In the genomic region with DNA sequence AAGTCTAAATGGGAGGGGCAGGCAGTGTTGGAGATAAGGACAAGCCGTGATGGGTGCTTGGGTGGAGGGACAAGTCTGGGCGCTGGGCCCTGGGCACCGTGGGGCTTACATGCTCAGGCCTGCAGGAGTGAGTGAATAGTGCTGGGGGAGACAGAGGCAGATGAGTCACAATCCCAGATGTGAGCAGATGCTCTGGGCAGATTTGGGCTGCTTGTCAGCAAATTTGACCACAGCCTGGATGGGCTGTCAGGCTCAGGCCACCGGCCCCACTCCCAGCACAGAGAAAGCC, we compare ENCODE assay signal across 1 cellular context.
A peak's percentile ranks its signal among the peaks of the same experiment; 100 is the strongest.
TF ChIP-seq lines count a peak whose summit lies in the region.

No MANE protein-coding gene starts in this region.

TF ChIP-seq in K562, 482 proteins besides CTCF, POLR2A, EP300 and RAD21 (continued from another document and continues in another):
- TF ChIP-seq, protein P1, sequence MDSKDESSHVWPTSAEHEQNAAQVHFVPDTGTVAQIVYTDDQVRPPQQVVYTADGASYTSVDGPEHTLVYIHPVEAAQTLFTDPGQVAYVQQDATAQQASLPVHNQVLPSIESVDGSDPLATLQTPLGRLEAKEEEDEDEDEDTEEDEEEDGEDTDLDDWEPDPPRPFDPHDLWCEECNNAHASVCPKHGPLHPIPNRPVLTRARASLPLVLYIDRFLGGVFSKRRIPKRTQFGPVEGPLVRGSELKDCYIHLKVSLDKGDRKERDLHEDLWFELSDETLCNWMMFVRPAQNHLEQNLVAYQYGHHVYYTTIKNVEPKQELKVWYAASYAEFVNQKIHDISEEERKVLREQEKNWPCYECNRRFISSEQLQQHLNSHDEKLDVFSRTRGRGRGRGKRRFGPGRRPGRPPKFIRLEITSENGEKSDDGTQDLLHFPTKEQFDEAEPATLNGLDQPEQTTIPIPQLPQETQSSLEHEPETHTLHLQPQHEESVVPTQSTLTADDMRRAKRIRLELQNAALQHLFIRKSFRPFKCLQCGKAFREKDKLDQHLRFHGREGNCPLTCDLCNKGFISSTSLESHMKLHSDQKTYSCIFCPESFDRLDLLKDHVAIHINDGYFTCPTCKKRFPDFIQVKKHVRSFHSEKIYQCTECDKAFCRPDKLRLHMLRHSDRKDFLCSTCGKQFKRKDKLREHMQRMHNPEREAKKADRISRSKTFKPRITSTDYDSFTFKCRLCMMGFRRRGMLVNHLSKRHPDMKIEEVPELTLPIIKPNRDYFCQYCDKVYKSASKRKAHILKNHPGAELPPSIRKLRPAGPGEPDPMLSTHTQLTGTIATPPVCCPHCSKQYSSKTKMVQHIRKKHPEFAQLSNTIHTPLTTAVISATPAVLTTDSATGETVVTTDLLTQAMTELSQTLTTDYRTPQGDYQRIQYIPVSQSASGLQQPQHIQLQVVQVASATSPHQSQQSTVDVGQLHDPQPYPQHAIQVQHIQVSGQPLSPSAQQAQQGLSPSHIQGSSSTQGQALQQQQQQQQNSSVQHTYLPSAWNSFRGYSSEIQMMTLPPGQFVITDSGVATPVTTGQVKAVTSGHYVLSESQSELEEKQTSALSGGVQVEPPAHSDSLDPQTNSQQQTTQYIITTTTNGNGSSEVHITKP (IDR thresholded peaks at IDR 0.05; ENCODE audit: partially characterized antibody): no peak
- TF ChIP-seq MEF2A (IDR thresholded peaks at IDR 0.05; ENCODE audit: control insufficient read depth, low read depth, low read length) (no peak; the same call in 1 of the 2 replicates), NR1H2 (CRISPR knock-in tag; IDR thresholded peaks at IDR 0.05) (no peak), MEF2D (tag; conservative IDR thresholded peaks at IDR 0.05; ENCODE audit: low read depth) (no peak), DMBX1 (CRISPR knock-in tag; IDR thresholded peaks at IDR 0.05; ENCODE audit: borderline replicate concordance) (peak; percentile 41), SMARCA4 (IDR thresholded peaks at IDR 0.05) (peak; percentile 98), POLR2AphosphoS2 (IDR thresholded peaks at IDR 0.05; ENCODE audit: low read length) (no peak), NFXL1 (CRISPR knock-in tag; IDR thresholded peaks at IDR 0.05) (no peak), ZNF431 (CRISPR knock-in tag; IDR thresholded peaks at IDR 0.05) (no peak), EGR1 (conservative IDR thresholded peaks at IDR 0.05) (0 out of 2 replicates have a peak, but pooled peaks have one; percentile 10), ARID1B (IDR thresholded peaks at IDR 0.05) (peak; percentile 99), HDGF (IDR thresholded peaks at IDR 0.05) (no peak), U2AF2 (optimal IDR thresholded peaks at IDR 0.05; ENCODE audit: low read depth, low read length) (no peak), RBFOX2 (IDR thresholded peaks at IDR 0.05; ENCODE audit: low read depth, low read length) (peak; percentile 74), HMGN3 (IDR thresholded peaks at IDR 0.05; ENCODE audit: borderline replicate concordance, extremely low read depth, insufficient read length, low read depth, low read length) (peak; percentile 71), ZNF12 (CRISPR knock-in tag; IDR thresholded peaks at IDR 0.05) (no peak), CBX8 (IDR thresholded peaks at IDR 0.05; ENCODE audit: borderline replicate concordance, extremely low read depth, low read depth, low read length, poor library complexity, severe bottlenecking) (no peak), KAT2B (IDR thresholded peaks at IDR 0.05; ENCODE audit: low read depth, low read length) (no peak), RBM22 (IDR thresholded peaks at IDR 0.05; ENCODE audit: low read depth, low read length, poor library complexity, severe bottlenecking) (no peak), PURB (CRISPR knock-in tag; IDR thresholded peaks at IDR 0.05; ENCODE audit: low read depth) (no peak), ADNP (tag; IDR thresholded peaks at IDR 0.05) (no peak), SIRT6 (IDR thresholded peaks at IDR 0.05; ENCODE audit: low read depth, low read length) (no peak), LARP7 (IDR thresholded peaks at IDR 0.05) (no peak), ELF4 (CRISPR knock-in tag; IDR thresholded peaks at IDR 0.05) (peak; percentile 73; the same call in 1 of the 2 replicates), C11orf30 (IDR thresholded peaks at IDR 0.05; ENCODE audit: low read depth) (peak; percentile 92), HEY1 (CRISPR knock-in tag; IDR thresholded peaks at IDR 0.05; ENCODE audit: borderline replicate concordance) (no peak; the same call in 1 of the 2 replicates), CXXC5 (CRISPR knock-in tag; IDR thresholded peaks at IDR 0.05) (0 out of 2 replicates have a peak, but pooled peaks have one; percentile 37), MTA3 (IDR thresholded peaks at IDR 0.05; ENCODE audit: borderline replicate concordance) (peak; percentile 91), MAFK (IDR thresholded peaks at IDR 0.05; ENCODE audit: low read length) (peak; percentile 83), ESRRA (IDR thresholded peaks at IDR 0.05; ENCODE audit: borderline replicate concordance, low read depth) (peak; percentile 78; the same call in 1 of the 2 replicates), ZNF253 (CRISPR knock-in tag; conservative IDR thresholded peaks at IDR 0.05) (no peak), FOXK1 (CRISPR knock-in tag; IDR thresholded peaks at IDR 0.05; ENCODE audit: borderline replicate concordance) (no peak), ZNF444 (CRISPR knock-in tag; IDR thresholded peaks at IDR 0.05) (no peak), HNRNPL (IDR thresholded peaks at IDR 0.05; ENCODE audit: low read depth, low read length) (peak; percentile 78; the same call in 1 of the 2 replicates), RHOXF2B (CRISPR knock-in tag; conservative IDR thresholded peaks at IDR 0.05) (no peak), IFI16 (CRISPR knock-in tag; IDR thresholded peaks at IDR 0.05) (no peak), ZNF445 (CRISPR knock-in tag; IDR thresholded peaks at IDR 0.05; ENCODE audit: low read depth) (no peak), KLF6 (CRISPR knock-in tag; IDR thresholded peaks at IDR 0.05; ENCODE audit: borderline replicate concordance) (no peak), ZNF23 (CRISPR knock-in tag; IDR thresholded peaks at IDR 0.05) (no peak), CTBP1 (IDR thresholded peaks at IDR 0.05; ENCODE audit: borderline replicate concordance) (peak; percentile 91), EWSR1 (IDR thresholded peaks at IDR 0.05; ENCODE audit: borderline replicate concordance, low read depth, partially characterized antibody) (no peak), ZBTB8A (IDR thresholded peaks at IDR 0.05; ENCODE audit: partially characterized antibody) (no peak), MBD2 (IDR thresholded peaks at IDR 0.05; ENCODE audit: borderline replicate concordance, low read depth) (peak; percentile 68), DDX20 (tag; IDR thresholded peaks at IDR 0.05; ENCODE audit: low read depth) (no peak), ZNF408 (CRISPR knock-in tag; IDR thresholded peaks at IDR 0.05; ENCODE audit: low read depth) (no peak)
- TF ChIP-seq, protein P2, sequence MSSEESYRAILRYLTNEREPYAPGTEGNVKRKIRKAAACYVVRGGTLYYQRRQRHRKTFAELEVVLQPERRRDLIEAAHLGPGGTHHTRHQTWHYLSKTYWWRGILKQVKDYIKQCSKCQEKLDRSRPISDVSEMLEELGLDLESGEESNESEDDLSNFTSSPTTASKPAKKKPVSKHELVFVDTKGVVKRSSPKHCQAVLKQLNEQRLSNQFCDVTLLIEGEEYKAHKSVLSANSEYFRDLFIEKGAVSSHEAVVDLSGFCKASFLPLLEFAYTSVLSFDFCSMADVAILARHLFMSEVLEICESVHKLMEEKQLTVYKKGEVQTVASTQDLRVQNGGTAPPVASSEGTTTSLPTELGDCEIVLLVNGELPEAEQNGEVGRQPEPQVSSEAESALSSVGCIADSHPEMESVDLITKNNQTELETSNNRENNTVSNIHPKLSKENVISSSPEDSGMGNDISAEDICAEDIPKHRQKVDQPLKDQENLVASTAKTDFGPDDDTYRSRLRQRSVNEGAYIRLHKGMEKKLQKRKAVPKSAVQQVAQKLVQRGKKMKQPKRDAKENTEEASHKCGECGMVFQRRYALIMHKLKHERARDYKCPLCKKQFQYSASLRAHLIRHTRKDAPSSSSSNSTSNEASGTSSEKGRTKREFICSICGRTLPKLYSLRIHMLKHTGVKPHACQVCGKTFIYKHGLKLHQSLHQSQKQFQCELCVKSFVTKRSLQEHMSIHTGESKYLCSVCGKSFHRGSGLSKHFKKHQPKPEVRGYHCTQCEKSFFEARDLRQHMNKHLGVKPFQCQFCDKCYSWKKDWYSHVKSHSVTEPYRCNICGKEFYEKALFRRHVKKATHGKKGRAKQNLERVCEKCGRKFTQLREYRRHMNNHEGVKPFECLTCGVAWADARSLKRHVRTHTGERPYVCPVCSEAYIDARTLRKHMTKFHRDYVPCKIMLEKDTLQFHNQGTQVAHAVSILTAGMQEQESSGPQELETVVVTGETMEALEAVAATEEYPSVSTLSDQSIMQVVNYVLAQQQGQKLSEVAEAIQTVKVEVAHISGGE (CRISPR knock-in tag; IDR thresholded peaks at IDR 0.05): no peak; a peak in 1 of 6 replicates
- TF ChIP-seq, protein P3, sequence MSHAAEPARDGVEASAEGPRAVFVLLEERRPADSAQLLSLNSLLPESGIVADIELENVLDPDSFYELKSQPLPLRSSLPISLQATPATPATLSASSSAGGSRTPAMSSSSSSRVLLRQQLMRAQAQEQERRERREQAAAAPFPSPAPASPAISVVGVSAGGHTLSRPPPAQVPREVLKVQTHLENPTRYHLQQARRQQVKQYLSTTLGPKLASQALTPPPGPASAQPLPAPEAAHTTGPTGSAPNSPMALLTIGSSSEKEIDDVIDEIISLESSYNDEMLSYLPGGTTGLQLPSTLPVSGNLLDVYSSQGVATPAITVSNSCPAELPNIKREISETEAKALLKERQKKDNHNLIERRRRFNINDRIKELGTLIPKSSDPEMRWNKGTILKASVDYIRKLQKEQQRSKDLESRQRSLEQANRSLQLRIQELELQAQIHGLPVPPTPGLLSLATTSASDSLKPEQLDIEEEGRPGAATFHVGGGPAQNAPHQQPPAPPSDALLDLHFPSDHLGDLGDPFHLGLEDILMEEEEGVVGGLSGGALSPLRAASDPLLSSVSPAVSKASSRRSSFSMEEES (CRISPR knock-in tag; IDR thresholded peaks at IDR 0.05): no peak
- TF ChIP-seq, protein P4, sequence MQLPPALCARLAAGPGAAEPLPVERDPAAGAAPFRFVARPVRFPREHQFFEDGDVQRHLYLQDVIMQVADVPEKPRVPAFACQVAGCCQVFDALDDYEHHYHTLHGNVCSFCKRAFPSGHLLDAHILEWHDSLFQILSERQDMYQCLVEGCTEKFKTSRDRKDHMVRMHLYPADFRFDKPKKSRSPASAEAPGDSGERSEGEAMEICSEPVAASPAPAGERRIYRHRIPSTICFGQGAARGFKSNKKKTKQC (CRISPR knock-in tag; IDR thresholded peaks at IDR 0.05): no peak
- TF ChIP-seq, protein P5, sequence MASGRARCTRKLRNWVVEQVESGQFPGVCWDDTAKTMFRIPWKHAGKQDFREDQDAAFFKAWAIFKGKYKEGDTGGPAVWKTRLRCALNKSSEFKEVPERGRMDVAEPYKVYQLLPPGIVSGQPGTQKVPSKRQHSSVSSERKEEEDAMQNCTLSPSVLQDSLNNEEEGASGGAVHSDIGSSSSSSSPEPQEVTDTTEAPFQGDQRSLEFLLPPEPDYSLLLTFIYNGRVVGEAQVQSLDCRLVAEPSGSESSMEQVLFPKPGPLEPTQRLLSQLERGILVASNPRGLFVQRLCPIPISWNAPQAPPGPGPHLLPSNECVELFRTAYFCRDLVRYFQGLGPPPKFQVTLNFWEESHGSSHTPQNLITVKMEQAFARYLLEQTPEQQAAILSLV (tag; IDR thresholded peaks at IDR 0.05): no peak
- TF ChIP-seq, protein P6, sequence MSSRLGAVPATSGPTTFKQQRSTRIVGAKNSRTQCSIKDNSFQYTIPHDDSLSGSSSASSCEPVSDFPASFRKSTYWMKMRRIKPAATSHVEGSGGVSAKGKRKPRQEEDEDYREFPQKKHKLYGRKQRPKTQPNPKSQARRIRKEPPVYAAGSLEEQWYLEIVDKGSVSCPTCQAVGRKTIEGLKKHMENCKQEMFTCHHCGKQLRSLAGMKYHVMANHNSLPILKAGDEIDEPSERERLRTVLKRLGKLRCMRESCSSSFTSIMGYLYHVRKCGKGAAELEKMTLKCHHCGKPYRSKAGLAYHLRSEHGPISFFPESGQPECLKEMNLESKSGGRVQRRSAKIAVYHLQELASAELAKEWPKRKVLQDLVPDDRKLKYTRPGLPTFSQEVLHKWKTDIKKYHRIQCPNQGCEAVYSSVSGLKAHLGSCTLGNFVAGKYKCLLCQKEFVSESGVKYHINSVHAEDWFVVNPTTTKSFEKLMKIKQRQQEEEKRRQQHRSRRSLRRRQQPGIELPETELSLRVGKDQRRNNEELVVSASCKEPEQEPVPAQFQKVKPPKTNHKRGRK (tag; IDR thresholded peaks at IDR 0.05): no peak
- TF ChIP-seq, protein P7, sequence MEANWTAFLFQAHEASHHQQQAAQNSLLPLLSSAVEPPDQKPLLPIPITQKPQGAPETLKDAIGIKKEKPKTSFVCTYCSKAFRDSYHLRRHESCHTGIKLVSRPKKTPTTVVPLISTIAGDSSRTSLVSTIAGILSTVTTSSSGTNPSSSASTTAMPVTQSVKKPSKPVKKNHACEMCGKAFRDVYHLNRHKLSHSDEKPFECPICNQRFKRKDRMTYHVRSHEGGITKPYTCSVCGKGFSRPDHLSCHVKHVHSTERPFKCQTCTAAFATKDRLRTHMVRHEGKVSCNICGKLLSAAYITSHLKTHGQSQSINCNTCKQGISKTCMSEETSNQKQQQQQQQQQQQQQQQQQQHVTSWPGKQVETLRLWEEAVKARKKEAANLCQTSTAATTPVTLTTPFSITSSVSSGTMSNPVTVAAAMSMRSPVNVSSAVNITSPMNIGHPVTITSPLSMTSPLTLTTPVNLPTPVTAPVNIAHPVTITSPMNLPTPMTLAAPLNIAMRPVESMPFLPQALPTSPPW (CRISPR knock-in tag; IDR thresholded peaks at IDR 0.05): peak; percentile 83
- TF ChIP-seq, protein P8, sequence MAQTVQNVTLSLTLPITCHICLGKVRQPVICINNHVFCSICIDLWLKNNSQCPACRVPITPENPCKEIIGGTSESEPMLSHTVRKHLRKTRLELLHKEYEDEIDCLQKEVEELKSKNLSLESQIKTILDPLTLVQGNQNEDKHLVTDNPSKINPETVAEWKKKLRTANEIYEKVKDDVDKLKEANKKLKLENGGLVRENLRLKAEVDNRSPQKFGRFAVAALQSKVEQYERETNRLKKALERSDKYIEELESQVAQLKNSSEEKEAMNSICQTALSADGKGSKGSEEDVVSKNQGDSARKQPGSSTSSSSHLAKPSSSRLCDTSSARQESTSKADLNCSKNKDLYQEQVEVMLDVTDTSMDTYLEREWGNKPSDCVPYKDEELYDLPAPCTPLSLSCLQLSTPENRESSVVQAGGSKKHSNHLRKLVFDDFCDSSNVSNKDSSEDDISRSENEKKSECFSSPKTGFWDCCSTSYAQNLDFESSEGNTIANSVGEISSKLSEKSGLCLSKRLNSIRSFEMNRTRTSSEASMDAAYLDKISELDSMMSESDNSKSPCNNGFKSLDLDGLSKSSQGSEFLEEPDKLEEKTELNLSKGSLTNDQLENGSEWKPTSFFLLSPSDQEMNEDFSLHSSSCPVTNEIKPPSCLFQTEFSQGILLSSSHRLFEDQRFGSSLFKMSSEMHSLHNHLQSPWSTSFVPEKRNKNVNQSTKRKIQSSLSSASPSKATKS (CRISPR knock-in tag; IDR thresholded peaks at IDR 0.05): no peak
- TF ChIP-seq, protein P9, sequence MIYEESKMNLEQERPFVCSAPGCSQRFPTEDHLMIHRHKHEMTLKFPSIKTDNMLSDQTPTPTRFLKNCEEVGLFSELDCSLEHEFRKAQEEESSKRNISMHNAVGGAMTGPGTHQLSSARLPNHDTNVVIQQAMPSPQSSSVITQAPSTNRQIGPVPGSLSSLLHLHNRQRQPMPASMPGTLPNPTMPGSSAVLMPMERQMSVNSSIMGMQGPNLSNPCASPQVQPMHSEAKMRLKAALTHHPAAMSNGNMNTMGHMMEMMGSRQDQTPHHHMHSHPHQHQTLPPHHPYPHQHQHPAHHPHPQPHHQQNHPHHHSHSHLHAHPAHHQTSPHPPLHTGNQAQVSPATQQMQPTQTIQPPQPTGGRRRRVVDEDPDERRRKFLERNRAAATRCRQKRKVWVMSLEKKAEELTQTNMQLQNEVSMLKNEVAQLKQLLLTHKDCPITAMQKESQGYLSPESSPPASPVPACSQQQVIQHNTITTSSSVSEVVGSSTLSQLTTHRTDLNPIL (CRISPR knock-in tag; IDR thresholded peaks at IDR 0.05): no peak
